ENCODE assay signal across 12 cellular contexts in the genomic region with DNA sequence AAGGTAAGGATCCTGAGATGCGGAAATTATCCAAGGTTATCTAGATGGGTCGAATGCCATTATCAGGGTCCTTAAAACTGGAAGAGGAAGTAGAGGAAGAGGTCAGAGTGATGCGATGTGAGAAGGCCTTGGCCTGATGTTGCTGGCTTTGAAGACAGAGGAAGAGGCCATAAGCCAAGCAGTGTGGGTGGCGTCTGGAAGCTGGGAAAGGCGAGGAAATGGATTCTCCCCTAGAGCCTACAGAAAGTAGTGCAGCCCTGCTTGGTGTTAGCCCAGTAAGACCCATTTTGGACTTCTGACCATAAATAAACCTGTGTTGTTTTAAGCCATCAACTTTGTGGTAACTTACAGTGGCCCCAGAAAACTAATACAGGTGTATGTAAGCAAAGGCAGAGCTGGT. TPM values are rescaled to one million over a fixed set of nuclear protein-coding genes. Genes with fewer than 3 reads are reported as not detected.
A peak's percentile ranks its signal among the peaks of the same experiment; 100 is the strongest.
DNase-seq lines count a peak whose midpoint lies in the region; ATAC-seq and TF ChIP-seq lines count a peak whose summit lies in the region.
"Had no signal": no experiment of that assay in that cellular context is flagged by ENCODE, and none has a peak within 500 bp of the region (broad histone marks: within the 10 kb centered on the region; RNA-seq: fewer than 3 reads in every experiment).

No MANE protein-coding gene starts in this region.

- DNase-seq in T-helper 1 cell: no peak
- DNase-seq in GM03348 (ENCODE audit: low spot score): no peak
- no peak for DNase-seq in HuH-7 (ENCODE audit: low spot score)
- DNase-seq: ACHN; activated CD4-positive, CD25-positive, alpha-beta regulatory T cell; activated naive CD4-positive, alpha-beta T cell treated with anti-CD3 and anti-CD28 coated beads, Interleukin-2, amount 10 ng/mL, durations not matched to agents 7 days and 5 days; NCI-H2081 treated with DMSO at 0.1 percent for 48 hours had no signal

- peak overlapping the region; percentile 70 for H3K4me3 Mint-ChIP-seq in T-helper 1 cell treated with Interleukin-12 subunit alpha and Interleukin-12 subunit beta and Interleukin-4 antibody, amounts not matched to agents 30 μg/mL and 1 μg/mL, for 36 hours
- H3K4me3 Mint-ChIP-seq in brain: peak overlapping the region in 3 of 5 experiments; percentile 68 to 74 (median 71)
- peak overlapping the region; percentile 76 to 88 (median 80) for H3K4me3 Mint-ChIP-seq in nephron

- H3K4me3 ChIP-seq in HEK293 (ENCODE audit: low read depth, low read length): no peak overlapping the region

- TF ChIP-seq CTCF in HEK293 (tag by site-specific recombination; IDR thresholded peaks at IDR 0.05) (no peak), brain (conservative IDR thresholded peaks at IDR 0.05) (no peak), nephron (IDR thresholded peaks at IDR 0.05; ENCODE audit: unreplicated experiment in 3 of 3) (no peak)

- peaks cover 30% of the 10 kb centered on the region for H3K36me3 Mint-ChIP-seq in T-helper 1 cell treated with Interleukin-12 subunit alpha and Interleukin-12 subunit beta and Interleukin-4 antibody, amounts not matched to agents 30 μg/mL and 1 μg/mL, for 36 hours (ENCODE audit: low read depth)
- H3K36me3 Mint-ChIP-seq in brain (peaks cover 39% of the 10 kb centered on the region), nephron (ENCODE audit: low read depth) (peaks cover 32% of the 10 kb centered on the region)

- H3K27ac Mint-ChIP-seq in T-helper 1 cell treated with Interleukin-12 subunit alpha and Interleukin-12 subunit beta and Interleukin-4 antibody, amounts not matched to agents 30 μg/mL and 1 μg/mL, for 36 hours: no peak overlapping the region
- H3K27ac Mint-ChIP-seq in brain (peak overlapping the region in 1 of 5 experiments; percentile 51), nephron (peak overlapping the region in 1 of 3 experiments; percentile 39)
- H3K27ac Mint-ChIP-seq: activated naive CD4-positive, alpha-beta T cell treated with anti-CD3 and anti-CD28 coated beads, Interleukin-2, amount 10 ng/mL, durations not matched to agents 7 days and 5 days had no signal

- no peak for ATAC-seq in HG03280 (IDR thresholded peaks at IDR 0.05; ENCODE audit: unreplicated experiment)

- peaks cover 5 to 45% of the 10 kb centered on the region in 2 experiments; a peak in 2 of 3 replicates for H3K36me3 ChIP-seq in HEK293 (ENCODE audit: control insufficient read depth in 2 of 2, insufficient read depth in 1 of 2, low read length in 2 of 2)

- no peaks in the 10 kb centered on the region for H3K9me3 Mint-ChIP-seq in T-helper 1 cell treated with Interleukin-12 subunit alpha and Interleukin-12 subunit beta and Interleukin-4 antibody, amounts not matched to agents 30 μg/mL and 1 μg/mL, for 36 hours
- H3K9me3 Mint-ChIP-seq in brain (peaks cover 0 to 3% (median 0%) of the 10 kb centered on the region in 5 experiments), nephron (no peaks in the 10 kb centered on the region)
- H3K9me3 Mint-ChIP-seq: activated naive CD4-positive, alpha-beta T cell treated with anti-CD3 and anti-CD28 coated beads, Interleukin-2, amount 10 ng/mL, durations not matched to agents 7 days and 5 days had no signal

- H3K27ac ChIP-seq in HEK293 (ENCODE audit: extremely low read depth, low read depth, low read length): no peak overlapping the region

- no peaks in the 10 kb centered on the region for H3K4me1 ChIP-seq in HEK293 (ENCODE audit: control insufficient read depth, insufficient read depth, low read length)

- peaks cover 3% of the 10 kb centered on the region for H3K27me3 Mint-ChIP-seq in T-helper 1 cell treated with Interleukin-12 subunit alpha and Interleukin-12 subunit beta and Interleukin-4 antibody, amounts not matched to agents 30 μg/mL and 1 μg/mL, for 36 hours (ENCODE audit: low read depth)
- H3K27me3 Mint-ChIP-seq in brain (peaks cover 7% of the 10 kb centered on the region), nephron (ENCODE audit: low read depth) (peaks cover 10% of the 10 kb centered on the region)

- peaks cover 30% of the 10 kb centered on the region for H3K4me1 Mint-ChIP-seq in T-helper 1 cell treated with Interleukin-12 subunit alpha and Interleukin-12 subunit beta and Interleukin-4 antibody, amounts not matched to agents 30 μg/mL and 1 μg/mL, for 36 hours (ENCODE audit: low read depth)
- H3K4me1 Mint-ChIP-seq in brain (peaks cover 24% of the 10 kb centered on the region), nephron (peaks cover 13% of the 10 kb centered on the region)

- no peaks in the 10 kb centered on the region for H3K9me3 ChIP-seq in HEK293 (ENCODE audit: control insufficient read depth, insufficient read depth, low read depth, low read length)

- CTCF ChIA-PET in HEK293 (lab: Yijun Ruan, JAX): interaction anchor here (0.6 to 3.1 kb wide), 7 partner anchors 8 to 305 kb away, joined by 3 to 15 read pairs (median 6); no protein-coding TSS in a partner anchor

- POLR2A ChIA-PET in HEK293 (lab: Yijun Ruan, JAX): interaction anchor here (0.6 kb wide), 1 partner anchor 233 kb away, joined by 3 read pairs; no protein-coding TSS in a partner anchor

TF ChIP-seq in HEK293, 187 proteins besides CTCF, POLR2A, EP300 and RAD21 (continues in another document):
- TF ChIP-seq ZNF23 (tag by site-specific recombination; IDR thresholded peaks at IDR 0.05; ENCODE audit: borderline replicate concordance): no peak
- TF ChIP-seq, protein P1, sequence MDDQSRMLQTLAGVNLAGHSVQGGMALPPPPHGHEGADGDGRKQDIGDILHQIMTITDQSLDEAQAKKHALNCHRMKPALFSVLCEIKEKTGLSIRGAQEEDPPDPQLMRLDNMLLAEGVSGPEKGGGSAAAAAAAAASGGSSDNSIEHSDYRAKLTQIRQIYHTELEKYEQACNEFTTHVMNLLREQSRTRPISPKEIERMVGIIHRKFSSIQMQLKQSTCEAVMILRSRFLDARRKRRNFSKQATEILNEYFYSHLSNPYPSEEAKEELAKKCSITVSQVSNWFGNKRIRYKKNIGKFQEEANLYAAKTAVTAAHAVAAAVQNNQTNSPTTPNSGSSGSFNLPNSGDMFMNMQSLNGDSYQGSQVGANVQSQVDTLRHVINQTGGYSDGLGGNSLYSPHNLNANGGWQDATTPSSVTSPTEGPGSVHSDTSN (CRISPR knock-in tag; IDR thresholded peaks at IDR 0.05): no peak
- TF ChIP-seq, protein P2, sequence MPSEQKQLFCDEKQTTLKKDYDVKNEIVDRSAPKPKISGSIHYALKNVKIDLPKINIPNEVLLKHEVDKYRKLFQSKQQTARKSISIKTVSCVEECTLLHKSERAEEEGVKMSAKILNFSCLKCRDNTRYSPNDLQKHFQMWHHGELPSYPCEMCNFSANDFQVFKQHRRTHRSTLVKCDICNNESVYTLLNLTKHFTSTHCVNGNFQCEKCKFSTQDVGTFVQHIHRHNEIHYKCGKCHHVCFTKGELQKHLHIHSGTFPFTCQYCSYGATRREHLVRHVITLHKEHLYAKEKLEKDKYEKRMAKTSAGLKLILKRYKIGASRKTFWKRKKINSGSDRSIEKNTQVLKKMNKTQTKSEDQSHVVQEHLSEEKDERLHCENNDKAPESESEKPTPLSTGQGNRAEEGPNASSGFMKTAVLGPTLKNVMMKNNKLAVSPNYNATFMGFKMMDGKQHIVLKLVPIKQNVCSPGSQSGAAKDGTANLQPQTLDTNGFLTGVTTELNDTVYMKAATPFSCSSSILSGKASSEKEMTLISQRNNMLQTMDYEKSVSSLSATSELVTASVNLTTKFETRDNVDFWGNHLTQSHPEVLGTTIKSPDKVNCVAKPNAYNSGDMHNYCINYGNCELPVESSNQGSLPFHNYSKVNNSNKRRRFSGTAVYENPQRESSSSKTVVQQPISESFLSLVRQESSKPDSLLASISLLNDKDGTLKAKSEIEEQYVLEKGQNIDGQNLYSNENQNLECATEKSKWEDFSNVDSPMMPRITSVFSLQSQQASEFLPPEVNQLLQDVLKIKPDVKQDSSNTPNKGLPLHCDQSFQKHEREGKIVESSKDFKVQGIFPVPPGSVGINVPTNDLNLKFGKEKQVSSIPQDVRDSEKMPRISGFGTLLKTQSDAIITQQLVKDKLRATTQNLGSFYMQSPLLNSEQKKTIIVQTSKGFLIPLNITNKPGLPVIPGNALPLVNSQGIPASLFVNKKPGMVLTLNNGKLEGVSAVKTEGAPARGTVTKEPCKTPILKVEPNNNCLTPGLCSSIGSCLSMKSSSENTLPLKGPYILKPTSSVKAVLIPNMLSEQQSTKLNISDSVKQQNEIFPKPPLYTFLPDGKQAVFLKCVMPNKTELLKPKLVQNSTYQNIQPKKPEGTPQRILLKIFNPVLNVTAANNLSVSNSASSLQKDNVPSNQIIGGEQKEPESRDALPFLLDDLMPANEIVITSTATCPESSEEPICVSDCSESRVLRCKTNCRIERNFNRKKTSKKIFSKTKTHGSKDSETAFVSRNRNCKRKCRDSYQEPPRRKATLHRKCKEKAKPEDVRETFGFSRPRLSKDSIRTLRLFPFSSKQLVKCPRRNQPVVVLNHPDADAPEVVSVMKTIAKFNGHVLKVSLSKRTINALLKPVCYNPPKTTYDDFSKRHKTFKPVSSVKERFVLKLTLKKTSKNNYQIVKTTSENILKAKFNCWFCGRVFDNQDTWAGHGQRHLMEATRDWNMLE (tag by site-specific recombination; conservative IDR thresholded peaks at IDR 0.05; ENCODE audit: low read depth): no peak
- TF ChIP-seq, protein P3, sequence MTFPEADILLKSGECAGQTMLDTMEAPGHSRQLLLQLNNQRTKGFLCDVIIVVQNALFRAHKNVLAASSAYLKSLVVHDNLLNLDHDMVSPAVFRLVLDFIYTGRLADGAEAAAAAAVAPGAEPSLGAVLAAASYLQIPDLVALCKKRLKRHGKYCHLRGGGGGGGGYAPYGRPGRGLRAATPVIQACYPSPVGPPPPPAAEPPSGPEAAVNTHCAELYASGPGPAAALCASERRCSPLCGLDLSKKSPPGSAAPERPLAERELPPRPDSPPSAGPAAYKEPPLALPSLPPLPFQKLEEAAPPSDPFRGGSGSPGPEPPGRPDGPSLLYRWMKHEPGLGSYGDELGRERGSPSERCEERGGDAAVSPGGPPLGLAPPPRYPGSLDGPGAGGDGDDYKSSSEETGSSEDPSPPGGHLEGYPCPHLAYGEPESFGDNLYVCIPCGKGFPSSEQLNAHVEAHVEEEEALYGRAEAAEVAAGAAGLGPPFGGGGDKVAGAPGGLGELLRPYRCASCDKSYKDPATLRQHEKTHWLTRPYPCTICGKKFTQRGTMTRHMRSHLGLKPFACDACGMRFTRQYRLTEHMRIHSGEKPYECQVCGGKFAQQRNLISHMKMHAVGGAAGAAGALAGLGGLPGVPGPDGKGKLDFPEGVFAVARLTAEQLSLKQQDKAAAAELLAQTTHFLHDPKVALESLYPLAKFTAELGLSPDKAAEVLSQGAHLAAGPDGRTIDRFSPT (tag by site-specific recombination; IDR thresholded peaks at IDR 0.05): no peak

RNA-seq across cellular contexts. Expression of a gene that starts 2.0 kb away (rescaled TPM):
- polyA plus RNA-seq in brain (ENCODE audit: insufficient read depth, low read depth, low replicate concordance): 7.4 TPM

RNA-seq across cellular contexts. Expression of a gene that starts 24.6 kb away (rescaled TPM):
- 0.98 TPM for polyA plus RNA-seq in brain (ENCODE audit: insufficient read depth, low read depth, low replicate concordance)

RNA-seq across cellular contexts. Expression of a gene that starts 40.8 kb away (rescaled TPM):
- 0.49 TPM for polyA plus RNA-seq in brain (ENCODE audit: insufficient read depth, low read depth, low replicate concordance)
